10 cellular contexts compared by ENCODE assay signal in genomic region chr1:217135987-217136894, GRCh38.
A peak's percentile ranks its signal among the peaks of the same experiment; 100 is the strongest.
DNase-seq lines count a peak whose midpoint lies in the region; ATAC-seq, FAIRE-seq and TF ChIP-seq lines count a peak whose summit lies in the region.
"Had no signal": no experiment of that assay in that cellular context is flagged by ENCODE, and none has a peak within 500 bp of the region (broad histone marks: within the 10 kb centered on the region; RNA-seq: fewer than 3 reads in every experiment).

No MANE protein-coding gene starts in this region.

- H3K36me3 ChIP-seq in IMR-90 (ENCODE audit: control insufficient read depth, insufficient read depth, low read length), result no peaks in the 10 kb centered on the region
- H3K36me3 ChIP-seq in esophagus squamous epithelium, result no peaks in the 10 kb centered on the region

- peak overlapping the region; percentile 77; the same call in 1 of the 2 replicates for H3K4me2 ChIP-seq in IMR-90 (ENCODE audit: low read depth, low read length)

- H3K27ac ChIP-seq in IMR-90 (ENCODE audit: insufficient read depth, low read length) (no peak overlapping the region), esophagus squamous epithelium (no peak overlapping the region)

- no peak overlapping the region for H2AK5ac ChIP-seq in IMR-90 (ENCODE audit: low read depth, low read length)

- H3K27me3 ChIP-seq in IMR-90 (ENCODE audit: control insufficient read depth, insufficient read depth, low read length) (peaks cover 50% of the 10 kb centered on the region), esophagus squamous epithelium (peaks cover 0 to 100% (median 18%) of the 10 kb centered on the region in 4 donors)

- peak; percentile 31 for DNase-seq in D341Med (ENCODE audit: low spot score)
- DNase-seq in IMR-90, result no peak
- DNase-seq in esophagus squamous epithelium (lab: John Stamatoyannopoulos, UW), result no peak
- DNase-seq in osteocyte (ENCODE audit: extremely low spot score, unreplicated experiment), result no peak
- DNase-seq in RCC 7860 (ENCODE audit: low spot score), result no peak
- DNase-seq in T1000 (lab: John Stamatoyannopoulos, UW), result no peak
- DNase-seq in NCI-H446 (lab: John Stamatoyannopoulos, UW), result no peak
- no peak for DNase-seq in activated T-cell treated with anti-CD3 and anti-CD28 coated beads, Interleukin-2, amount 50 U/mL, for 48 hours
- DNase-seq: activated CD4-positive, alpha-beta T cell treated with anti-CD3 and anti-CD28 coated beads for 36 hours; central memory CD4-positive, alpha-beta T cell had no signal

- no peak overlapping the region for H2BK20ac ChIP-seq in IMR-90 (ENCODE audit: low read depth, low read length)

- H3K4ac ChIP-seq in IMR-90 (ENCODE audit: low read depth, low read length), result no peak overlapping the region

- dilution Hi-C loops in IMR-90 (cut with HindIII; ENCODE audit: low sequenced_read_pairs, unreplicated experiment), result no loop called here

- no peak overlapping the region for H3K18ac ChIP-seq in IMR-90 (ENCODE audit: low read depth, low read length)

- H3K4me1 Mint-ChIP-seq in osteocyte (ENCODE audit: unreplicated experiment), result peaks cover 42% of the 10 kb centered on the region

- ATAC-seq in IMR-90 (ENCODE audit: low read depth), result no peak
- ATAC-seq: activated CD4-positive, alpha-beta T cell treated with anti-CD3 and anti-CD28 coated beads for 36 hours had no signal

- no peaks in the 10 kb centered on the region for H3K79me1 ChIP-seq in IMR-90 (ENCODE audit: low read depth in 1 of 2, low read length in 2 of 2)

- no peaks in the 10 kb centered on the region for H3K36me3 Mint-ChIP-seq in osteocyte (ENCODE audit: unreplicated experiment)

- H2AK9ac ChIP-seq in IMR-90 (replicated peaks; ENCODE audit: low read depth, low read length, poor library complexity), result no peak overlapping the region

- in situ Hi-C loops in IMR-90 (cut with MboI; ENCODE audit: low sequenced_read_pairs), result no loop called here

- no peaks in the 10 kb centered on the region for H3K9me1 ChIP-seq in IMR-90 (ENCODE audit: insufficient read depth, low read length)

- TF ChIP-seq POLR2A in IMR-90 (IDR thresholded peaks at IDR 0.05; ENCODE audit: low read depth, low read length), result no peak
- no peak for TF ChIP-seq POLR2A in esophagus squamous epithelium (IDR thresholded peaks at IDR 0.05)

- TF ChIP-seq CTCF in IMR-90 (conservative IDR thresholded peaks at IDR 0.05; ENCODE audit: low read depth, low read length) (no peak), esophagus squamous epithelium (IDR thresholded peaks at IDR 0.05) (no peak), osteocyte (IDR thresholded peaks at IDR 0.05) (no peak)

- H4K20me1 ChIP-seq in IMR-90 (ENCODE audit: insufficient read depth, low read length), result no peaks in the 10 kb centered on the region

- TF ChIP-seq RAD21 in IMR-90 (IDR thresholded peaks at IDR 0.05; ENCODE audit: low read length), result no peak

- H3K4me3 ChIP-seq in IMR-90 (ENCODE audit: insufficient read depth, low read depth, low read length) (no peak overlapping the region), esophagus squamous epithelium (peak overlapping the region in 3 of 4 donors; percentile 38 to 65 (median 47))

- no peak overlapping the region for H2AFZ ChIP-seq in IMR-90 (replicated peaks; ENCODE audit: low read length, poor library complexity)

- H3K4me1 ChIP-seq in IMR-90 (ENCODE audit: control insufficient read depth, insufficient read depth, low read length), result no peaks in the 10 kb centered on the region; the same call in 1 of the 2 replicates
- H3K4me1 ChIP-seq in esophagus squamous epithelium, result peaks cover 0 to 46% (median 12%) of the 10 kb centered on the region in 3 donors

- 32% methylated on average over 5 of the region's 36 CpGs; no CpG with 5 or more reads in 1 of the 2 experiments for WGBS in IMR-90 (ENCODE audit: extremely low coverage in 2 of 2, insufficient read length in 1 of 2), 2 experiments
- 28 to 42% methylated on average over 33 to 35 of the region's 36 CpGs for WGBS in esophagus squamous epithelium, 2 donors

- H3K27ac Mint-ChIP-seq in osteocyte (ENCODE audit: unreplicated experiment), result no peak overlapping the region
- H3K27ac Mint-ChIP-seq: activated CD4-positive, alpha-beta T cell treated with anti-CD3 and anti-CD28 coated beads for 36 hours had no signal

- H3K23ac ChIP-seq in IMR-90 (ENCODE audit: low read depth, low read length), result no peak overlapping the region

- H3K56ac ChIP-seq in IMR-90 (ENCODE audit: extremely low read depth, insufficient read depth, low read length), result no peak overlapping the region

- no TSS peak for BruUV-seq in IMR-90 (replicated peaks; lab: Mats Ljungman, UMichigan)

- no peak overlapping the region for H2BK120ac ChIP-seq in IMR-90 (ENCODE audit: low read depth, low read length)

- H3K9me3 Mint-ChIP-seq in osteocyte (ENCODE audit: unreplicated experiment), result no peaks in the 10 kb centered on the region

- peak overlapping the region; percentile 83 for H3K4me3 Mint-ChIP-seq in osteocyte (ENCODE audit: unreplicated experiment)
- H3K4me3 Mint-ChIP-seq: activated CD4-positive, alpha-beta T cell treated with anti-CD3 and anti-CD28 coated beads for 36 hours had no signal

- no peak overlapping the region for H4K8ac ChIP-seq in IMR-90 (ENCODE audit: low read depth in 2 of 2, low read length in 2 of 2)

- POLR2A ChIA-PET in IMR-90 (lab: Charles Lee; ENCODE audit: unreplicated experiment), result no interaction called here

- H3K9me3 ChIP-seq in IMR-90 (ENCODE audit: control insufficient read depth, insufficient read depth, low read length) (peaks cover 4% of the 10 kb centered on the region; the same call in 1 of the 2 replicates), esophagus squamous epithelium (no peaks in the 10 kb centered on the region)

- CTCF ChIA-PET in IMR-90 (lab: Yijun Ruan, JAX), result no interaction called here

- no peak overlapping the region for H2BK15ac ChIP-seq in IMR-90 (ENCODE audit: low read depth, low read length)

- H3K27me3 Mint-ChIP-seq in osteocyte (ENCODE audit: unreplicated experiment), result peaks cover 92% of the 10 kb centered on the region

- no peak for FAIRE-seq in RCC 7860 (lab: Jason Lieb, UNC)

- no peak overlapping the region for H3K14ac ChIP-seq in IMR-90 (replicated peaks; ENCODE audit: low read depth, low read length)

- intact Hi-C loops in IMR-90 (cut with micrococcal nuclease) (loop anchor here (10.0 kb wide), 1 partner anchor 529 kb away; no protein-coding TSS in a partner anchor), esophagus squamous epithelium (cut with DNase I) (no loop called here)

- H3K9ac ChIP-seq in IMR-90 (ENCODE audit: low read depth, low read length), result no peak overlapping the region

- H4K5ac ChIP-seq in IMR-90 (ENCODE audit: low read depth, low read length), result no peak overlapping the region

- H2BK5ac ChIP-seq in IMR-90 (ENCODE audit: low read depth, low read length, poor library complexity, severe bottlenecking), result no peak overlapping the region

- H4K91ac ChIP-seq in IMR-90 (ENCODE audit: insufficient read depth, low read depth, low read length), result no peak overlapping the region

TF ChIP-seq in IMR-90, 13 proteins besides CTCF, POLR2A, EP300 and RAD21:
- TF ChIP-seq USF2 (IDR thresholded peaks at IDR 0.05; ENCODE audit: low read depth, low read length) (no peak), RCOR1 (IDR thresholded peaks at IDR 0.05; ENCODE audit: insufficient replicate concordance, low read length) (no peak), MAFK (IDR thresholded peaks at IDR 0.05; ENCODE audit: low read depth, low read length) (no peak), SMC3 (IDR thresholded peaks at IDR 0.05; ENCODE audit: low read depth, low read length) (no peak), FOS (IDR thresholded peaks at IDR 0.05; ENCODE audit: low read depth, low read length) (no peak), MXI1 (IDR thresholded peaks at IDR 0.05; ENCODE audit: borderline replicate concordance, low read depth, low read length) (no peak), RFX5 (IDR thresholded peaks at IDR 0.05; ENCODE audit: low read depth, low read length) (no peak), BHLHE40 (IDR thresholded peaks at IDR 0.05; ENCODE audit: low read depth, low read length) (no peak), CEBPB (IDR thresholded peaks at IDR 0.05; ENCODE audit: low read depth, low read length) (no peak), ELK1 (IDR thresholded peaks at IDR 0.05; ENCODE audit: borderline replicate concordance, low read depth, low read length) (no peak), NFE2L2 (IDR thresholded peaks at IDR 0.05; ENCODE audit: low read depth, low read length) (no peak), CHD1 (IDR thresholded peaks at IDR 0.05; ENCODE audit: low read depth, low read length) (no peak), MAZ (IDR thresholded peaks at IDR 0.05; ENCODE audit: borderline replicate concordance, low read depth, low read length) (no peak)
